ENCODE assay signal across 19 cellular contexts in the genomic region with DNA sequence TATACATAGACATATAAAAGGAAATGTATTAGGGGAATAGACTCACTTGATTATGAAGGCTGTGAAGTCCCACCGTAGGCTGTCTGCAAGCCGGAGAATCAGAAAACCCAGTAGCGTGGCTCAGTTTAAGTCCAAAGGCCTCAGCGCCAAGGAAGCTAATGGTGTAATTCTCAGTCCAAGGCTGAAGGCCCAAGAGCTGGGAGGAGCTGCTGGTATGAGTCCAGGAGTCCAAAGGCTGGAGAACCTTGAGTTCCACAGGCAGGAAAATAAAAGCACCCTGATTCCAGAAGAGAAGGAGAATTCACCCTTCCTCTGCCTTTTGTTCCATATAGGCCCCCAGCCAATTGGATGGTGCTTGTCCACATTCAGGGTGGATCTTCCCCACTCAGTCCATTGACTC.
"Had no signal": no experiment of that assay in that cellular context is flagged by ENCODE, and none has a peak within 500 bp of the region (broad histone marks: within the 10 kb centered on the region; RNA-seq: fewer than 3 reads in every experiment).

No MANE protein-coding gene starts in this region.

- H3K36me3 ChIP-seq: SJCRH30 had no signal

- H3K4me3 ChIP-seq: SJCRH30 had no signal

- ATAC-seq: SK-N-SH treated with all-trans-retinoic acid at 6 μM for 48 hours had no signal

- DNase-seq: KBM-7, MV-4-11, NCI-H1092, NCI-H1105 treated with DMSO at 0.1 percent for 48 hours, NCI-H1417 treated with DMSO at 0.1 percent for 48 hours, NCI-H146, NCI-H1694 treated with DMSO at 0.1 percent for 48 hours, NCI-H1930, NCI-H2081, NCI-H2107, NCI-H2227 treated with DMSO at 0.1 percent for 48 hours, NCI-H524 treated with DMSO at 0.1 percent for 48 hours, NCI-H69, NCI-H774, SHP77 treated with DMSO at 0.1 percent for 48 hours, SJCRH30 had no signal

- H3K4me1 ChIP-seq: SJCRH30 had no signal

- H3K9me3 ChIP-seq: SJCRH30 had no signal

- H3K27ac ChIP-seq: HL-60, RWPE1, SJCRH30 had no signal
